Comparison of ENCODE assay signal across 20 cellular contexts in the genomic region with DNA sequence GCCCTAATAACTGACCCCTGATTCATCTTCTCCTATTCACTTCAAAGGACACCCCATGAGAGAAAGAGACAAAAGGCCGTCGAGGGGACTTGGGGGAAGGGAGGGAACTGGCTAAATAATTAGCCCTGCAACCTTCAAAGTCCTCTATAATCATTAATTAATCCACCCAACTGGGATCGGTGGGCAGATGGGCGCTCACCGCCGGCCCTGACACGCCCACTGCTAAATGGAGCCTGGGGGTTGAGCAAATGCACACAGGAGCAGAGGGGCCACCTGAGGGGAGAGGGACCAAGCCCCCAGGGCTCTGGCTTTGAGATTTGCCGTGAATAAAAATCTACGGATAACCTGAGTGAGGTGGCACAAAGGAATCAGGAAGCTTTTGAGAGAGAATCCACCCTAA.
"Had no signal": no experiment of that assay in that cellular context is flagged by ENCODE, and none has a peak within 500 bp of the region (broad histone marks: within the 10 kb centered on the region; RNA-seq: fewer than 3 reads in every experiment).

No MANE protein-coding gene starts in this region.

- H3K4me3 Mint-ChIP-seq: immature natural killer cell; natural killer cell treated with Interleukin-12 subunit alpha and Interleukin-12 subunit beta and Interleukin-15 and Interleukin-18, amount 100 ng/mL, for 72 hours had no signal

- H3K9me3 Mint-ChIP-seq: immature natural killer cell; natural killer cell treated with Interleukin-12 subunit alpha and Interleukin-12 subunit beta and Interleukin-15 and Interleukin-18, amount 100 ng/mL, for 72 hours had no signal

- DNase-seq: effector memory CD4-positive, alpha-beta T cell; gastrocnemius medialis; immature natural killer cell; left cardiac atrium; left ventricle myocardium superior; mesenchymal stem cell; midbrain; posterior cingulate gyrus; right cardiac atrium; small intestine; stimulated activated CD4-positive, alpha-beta T cell treated with anti-CD3 and anti-CD28 coated beads, Interleukin-12 subunit alpha, Interleukin-12 subunit beta, amount 100 ng/mL, for 4 hours; stimulated activated naive CD4-positive, alpha-beta T cell; stomach; substantia nigra; trophoblast cell had no signal

- H3K36me3 ChIP-seq: esophagus muscularis mucosa, gastrocnemius medialis, stomach, thoracic aorta had no signal

- H3K4me3 ChIP-seq: esophagus muscularis mucosa, gastrocnemius medialis, lung, stomach, thoracic aorta had no signal

- ATAC-seq: gastrocnemius medialis; left cardiac atrium; left ventricle myocardium superior; natural killer cell treated with Interleukin-12 subunit alpha and Interleukin-12 subunit beta and Interleukin-15 and Interleukin-18, amount 100 ng/mL, for 72 hours; right cardiac atrium had no signal

- H3K4me1 ChIP-seq: esophagus muscularis mucosa, gastrocnemius medialis, stomach had no signal

- H3K27me3 ChIP-seq: esophagus muscularis mucosa, gastrocnemius medialis, stomach had no signal

- H3K27ac Mint-ChIP-seq: immature natural killer cell had no signal

- H3K36me3 Mint-ChIP-seq: natural killer cell treated with Interleukin-12 subunit alpha and Interleukin-12 subunit beta and Interleukin-15 and Interleukin-18, amount 100 ng/mL, for 72 hours had no signal

- H3K9me3 ChIP-seq: gastrocnemius medialis, thoracic aorta had no signal

- H3K27ac ChIP-seq: epithelial cell of prostate, esophagus muscularis mucosa, gastrocnemius medialis, stomach, thoracic aorta had no signal
